In genomic region chr15:31266712-31267111, GRCh38 we compare ENCODE assay signal across 8 cellular contexts. TPM values are rescaled to one million over a fixed set of nuclear protein-coding genes. Genes with fewer than 3 reads are reported as not detected.
DNase-seq lines count a peak whose midpoint lies in the region; ATAC-seq, FAIRE-seq and TF ChIP-seq lines count a peak whose summit lies in the region.

No MANE protein-coding gene starts in this region.

- H3K27ac Mint-ChIP-seq in HFFc6, result no peak overlapping the region

- H4K20me1 ChIP-seq in OCI-LY3 (ENCODE audit: insufficient read depth, low read length), result no peaks in the 10 kb centered on the region

- H3K9me3 Mint-ChIP-seq in HFFc6, result no peaks in the 10 kb centered on the region

- TF ChIP-seq CTCF in OCI-LY3 (IDR thresholded peaks at IDR 0.05; ENCODE audit: low read depth, low read length), result no peak
- TF ChIP-seq CTCF in HFFc6 (IDR thresholded peaks at IDR 0.05), result no peak

- no peaks in the 10 kb centered on the region for H3K36me3 Mint-ChIP-seq in HFFc6 (ENCODE audit: low read depth)

- peak overlapping the region; percentile 94 for H3K27ac ChIP-seq in OCI-LY3 (ENCODE audit: low read length)
- peak overlapping the region; percentile 14 for H3K27ac ChIP-seq in muscle layer of duodenum (ENCODE audit: low read length)

- peak overlapping the region; percentile 84 for H3K4me2 ChIP-seq in OCI-LY3 (ENCODE audit: low read length)

- no peaks in the 10 kb centered on the region for H3K27me3 ChIP-seq in OCI-LY3 (ENCODE audit: low read depth, low read length)
- no peaks in the 10 kb centered on the region for H3K27me3 ChIP-seq in muscle layer of duodenum (ENCODE audit: low read depth, low read length)

- FAIRE-seq in GM12892 (lab: Jason Lieb, UNC) (no peak), H54 (lab: Jason Lieb, UNC) (no peak)

- no peaks in the 10 kb centered on the region for H3K79me2 ChIP-seq in OCI-LY3 (ENCODE audit: low read length)

- H3K27me3 Mint-ChIP-seq in HFFc6 (ENCODE audit: insufficient read depth), result peaks cover 9% of the 10 kb centered on the region

- no peak for DNase-seq in GM12892 (ENCODE audit: insufficient read length)
- no peak for DNase-seq in glomerular visceral epithelial cell (ENCODE audit: extremely low spot score)
- DNase-seq in H54 (ENCODE audit: insufficient read length, low spot score), result no peak
- no peak for DNase-seq in HFFc6
- no peak for DNase-seq in pons (ENCODE audit: low spot score)

- H3K9me3 ChIP-seq in OCI-LY3 (ENCODE audit: insufficient read depth, low read length) (peaks cover 3% of the 10 kb centered on the region; the same call in 1 of the 2 replicates), muscle layer of duodenum (ENCODE audit: control insufficient read depth in 1 of 2, low read length in 2 of 2) (no peaks in the 10 kb centered on the region)

- H3K4me1 Mint-ChIP-seq in HFFc6 (ENCODE audit: low read depth), result no peaks in the 10 kb centered on the region

- no peak overlapping the region for H2AFZ ChIP-seq in OCI-LY3 (ENCODE audit: low read depth, low read length)

- H3K9ac ChIP-seq in OCI-LY3 (ENCODE audit: low read length), result peak overlapping the region; percentile 50

- H3K4me1 ChIP-seq in OCI-LY3 (ENCODE audit: low read length), result peaks cover 66% of the 10 kb centered on the region
- H3K4me1 ChIP-seq in muscle layer of duodenum (ENCODE audit: control insufficient read depth in 1 of 2, insufficient read depth in 2 of 2, low read length in 2 of 2), result peaks cover 12 to 16% of the 10 kb centered on the region in 2 donors

- H3K4me3 ChIP-seq in OCI-LY3 (ENCODE audit: low read length) (peak overlapping the region; percentile 36), muscle layer of duodenum (ENCODE audit: low read depth in 1 of 2, low read length in 2 of 2) (no peak overlapping the region)

- H3K4me3 Mint-ChIP-seq in HFFc6, result no peak overlapping the region

- TF ChIP-seq POLR2A in GM12892 (IDR thresholded peaks at IDR 0.05; ENCODE audit: low read depth, low read length), result 0 out of 2 replicates have a peak, but pooled peaks have one; percentile 9
- TF ChIP-seq POLR2A in H54 (IDR thresholded peaks at IDR 0.05; ENCODE audit: low read depth, low read length), result no peak

- ATAC-seq in GM21619 (IDR thresholded peaks at IDR 0.05; ENCODE audit: unreplicated experiment), result peak; percentile 8

- H3K36me3 ChIP-seq in OCI-LY3 (replicated peaks; ENCODE audit: low read depth, low read length) (no peaks in the 10 kb centered on the region), muscle layer of duodenum (ENCODE audit: control insufficient read depth in 1 of 2, insufficient read depth in 2 of 2, low read length in 2 of 2) (no peaks in the 10 kb centered on the region)

RNA-seq across cellular contexts. Expression of gene KLF13, which starts 59.9 kb away (rescaled TPM):
- polyA plus RNA-seq in GM12892 (2012; ENCODE audit: missing spikeins), result 39.1 TPM
- 10 to 100 TPM; 22.5 to 29.1 (median 23.5) TPM for total RNA-seq in HFFc6 (2021; fragmentation: NEBNext Ultra II Directional; extraction: Animal tissue kit (Norgen Biotek cat#: 25700))
